16 cellular contexts compared by ENCODE assay signal in genomic region chr18:30987479-30988241, GRCh38. TPM values are rescaled to one million over a fixed set of nuclear protein-coding genes. Genes with fewer than 3 reads are reported as not detected.
DNase-seq lines count a peak whose midpoint lies in the region; ATAC-seq and TF ChIP-seq lines count a peak whose summit lies in the region.
"Had no signal": no experiment of that assay in that cellular context is flagged by ENCODE, and none has a peak within 500 bp of the region (broad histone marks: within the 10 kb centered on the region; RNA-seq: fewer than 3 reads in every experiment).

No MANE protein-coding gene starts in this region.

- BruUV-seq in PC-9 (replicated peaks; lab: Mats Ljungman, UMichigan): no TSS peak

- peak; percentile 51 for ATAC-seq in GM18868 (IDR thresholded peaks at IDR 0.05; ENCODE audit: unreplicated experiment)
- ATAC-seq in foreskin keratinocyte: peak; percentile 90
- ATAC-seq in HG03354 (IDR thresholded peaks at IDR 0.05; ENCODE audit: poor library complexity, severe bottlenecking, unreplicated experiment): no peak
- ATAC-seq in GM18520 (IDR thresholded peaks at IDR 0.05; ENCODE audit: unreplicated experiment): no peak
- ATAC-seq: activated naive CD4-positive, alpha-beta T cell treated with anti-CD3 and anti-CD28 coated beads, Interleukin-2, amount 50 U/mL, for 72 hours had no signal

- no peak for TF ChIP-seq POLR2A in thyroid gland (IDR thresholded peaks at IDR 0.05)

- peaks cover 11% of the 10 kb centered on the region; the same call in 1 of the 2 replicates for H3F3A ChIP-seq in PC-9 (ENCODE audit: insufficient read depth, low read depth)

- peaks cover 10% of the 10 kb centered on the region for H3K4me1 ChIP-seq in PC-9 (replicated peaks; ENCODE audit: insufficient read depth)
- H3K4me1 ChIP-seq in foreskin keratinocyte: peaks cover 34% of the 10 kb centered on the region
- peaks cover 3 to 6% of the 10 kb centered on the region in 2 donors for H3K4me1 ChIP-seq in thyroid gland

- DNase-seq in PC-9: peak; percentile 79 to 90
- peak; percentile 97 to 99 for DNase-seq in foreskin keratinocyte
- peak; percentile 75 to 76 for DNase-seq in thyroid gland
- DNase-seq in DMS79 treated with DMSO at 0.1 percent for 48 hours (lab: John Stamatoyannopoulos, UW): no peak
- no peak for DNase-seq in substantia nigra (lab: John Stamatoyannopoulos, UW)
- DNase-seq: NCI-H524; retina; stimulated activated CD4-positive, alpha-beta T cell treated with anti-CD3 and anti-CD28 coated beads, Interleukin-4, amount 100 ng/mL, for 4 hours; stimulated activated naive CD4-positive, alpha-beta T cell treated with Interleukin-2 at 50 U/mL for 16 hours had no signal

- TF ChIP-seq CTCF in PC-9 (conservative IDR thresholded peaks at IDR 0.05): no peak
- no peak for TF ChIP-seq CTCF in foreskin keratinocyte (conservative IDR thresholded peaks at IDR 0.05)
- no peak for TF ChIP-seq CTCF in thyroid gland (IDR thresholded peaks at IDR 0.05)

- H3K79me2 ChIP-seq in PC-9 (ENCODE audit: low read depth): no peaks in the 10 kb centered on the region

- CTCF ChIA-PET in PC-9 (lab: Charles Lee): no interaction called here

- H3K27ac ChIP-seq in PC-9 (peak overlapping the region; percentile 46), foreskin keratinocyte (peak overlapping the region; percentile 99), thyroid gland (no peak overlapping the region), substantia nigra (ENCODE audit: low read depth, low read length, poor library complexity, severe bottlenecking) (no peak overlapping the region)

- intact Hi-C loops in PC-9 (cut with micrococcal nuclease; ENCODE audit: unreplicated experiment): no loop called here
- intact Hi-C loops in thyroid gland (cut with DNase I): no loop called here

- H3K9me3 ChIP-seq in PC-9 (ENCODE audit: insufficient read depth, low read depth) (no peaks in the 10 kb centered on the region), thyroid gland (no peaks in the 10 kb centered on the region)

- H4K20me1 ChIP-seq in PC-9 (ENCODE audit: insufficient read depth): no peaks in the 10 kb centered on the region

- POLR2A ChIA-PET in PC-9 (lab: Charles Lee; ENCODE audit: unreplicated experiment): interaction anchor here (0.6 kb wide), 2 partner anchors 480 to 574 kb away, joined by 3 to 4 read pairs; no protein-coding TSS in a partner anchor

- no peaks in the 10 kb centered on the region for H3K9me2 ChIP-seq in PC-9 (ENCODE audit: insufficient read depth)

- WGBS in thyroid gland, 2 donors: 22 to 36% methylated on average over 4 of the region's 4 CpGs

- H3K36me3 ChIP-seq in PC-9 (ENCODE audit: low read depth) (no peaks in the 10 kb centered on the region), thyroid gland (no peaks in the 10 kb centered on the region)

- H3K27me3 ChIP-seq in PC-9 (ENCODE audit: insufficient read depth, low read depth): no peaks in the 10 kb centered on the region
- no peaks in the 10 kb centered on the region for H3K27me3 ChIP-seq in foreskin keratinocyte
- H3K27me3 ChIP-seq in thyroid gland: no peaks in the 10 kb centered on the region

- no peak overlapping the region for H2AFZ ChIP-seq in PC-9

- peak overlapping the region; percentile 43 for H3K4me2 ChIP-seq in PC-9

- H3K4me3 ChIP-seq in PC-9 (0 out of 2 replicates have a peak overlapping the region, but pooled peaks have one; percentile 10), thyroid gland (replicated peaks in 1 of 3) (no peak overlapping the region)

RNA-seq across cellular contexts. Expression of gene DSC3, which starts 54.9 kb away (rescaled TPM):
- total RNA-seq in PC-9 (2021) (not detected in 2 replicates), foreskin keratinocyte (136 and 140 TPM in 2 replicates), thyroid gland (1 to 10 TPM in 1 of 4 donors, under 1 TPM in 2, not detected in 1; 0.15 to 1.5 (median 0.33) TPM)
- polyA plus RNA-seq in foreskin keratinocyte: 23.4 and 27.8 TPM in 2 replicates
- total RNA-seq: activated naive CD4-positive, alpha-beta T cell treated with anti-CD3 and anti-CD28 coated beads, Interleukin-2, amount 50 U/mL, for 72 hours; M059J; myocyte had no signal
- polyA plus RNA-seq: CD14-positive monocyte had no signal

Comparison
In these comparisons a context has a peak if more than half of its experiments do, and no peak if none do; other contexts are left out.
1. ATAC-seq: peak in GM18868 (single experiment) and foreskin keratinocyte (single experiment); none in HG03354 (single experiment) and GM18520 (single experiment).
2. DNase-seq: peak in PC-9 (2 of 2), foreskin keratinocyte (2 of 2) and thyroid gland (2 of 2); none in DMS79 treated with DMSO at 0.1 percent for 48 hours (single experiment) and substantia nigra (0 of 49).
3. H3K27ac ChIP-seq: peak in PC-9 (single experiment) and foreskin keratinocyte (single experiment); none in thyroid gland (0 of 3) and substantia nigra (single experiment).
4. RNA of gene DSC3, which starts 54.9 kb away (total RNA-seq): 136 to 140 TPM in foreskin keratinocyte; 0.15 to 1.5 TPM in thyroid gland and not detected in PC-9; every median in the first group is over 10 times any median in the second.